ENCODE assay signal across 8 cellular contexts in genomic region chr17:48048321-48049140, GRCh38. TPM values are rescaled to one million over a fixed set of nuclear protein-coding genes. Genes with fewer than 3 reads are reported as not detected.
DNase-seq lines count a peak whose midpoint lies in the region; ATAC-seq and TF ChIP-seq lines count a peak whose summit lies in the region.

Gene NFE2L1, plus strand, starts transcription at chr17:48048359. Its CDS starts 2,760 bp downstream, at chr17:48051119.

- H3K36me3 ChIP-seq in HUES64 (ENCODE audit: insufficient read depth, low read length) (peaks cover 28% of the 10 kb centered on the region), skeletal muscle satellite cell (ENCODE audit: insufficient read depth, low read length) (peaks cover 17% of the 10 kb centered on the region)

- H3K27ac ChIP-seq in HUES64 (ENCODE audit: low read depth, low read length): peak within 1 kb of the TSS; percentile 96

- H3K9me3 ChIP-seq in HUES64 (ENCODE audit: insufficient read depth, low read depth, low read length): no peaks in the 10 kb centered on the region
- no peaks in the 10 kb centered on the region for H3K9me3 ChIP-seq in skeletal muscle satellite cell (replicated peaks; ENCODE audit: low read length)

- H3K27me3 ChIP-seq in HUES64 (ENCODE audit: insufficient read depth, low read length) (no peaks in the 10 kb centered on the region), skeletal muscle satellite cell (ENCODE audit: control insufficient read depth, insufficient read depth, low read length) (no peaks in the 10 kb centered on the region)

- no peak for TF ChIP-seq CTCF in cardiac fibroblast (IDR thresholded peaks at IDR 0.05; ENCODE audit: low read depth, low read length)

- peak within 1 kb of the TSS; percentile 91 for H3K4me2 ChIP-seq in skeletal muscle satellite cell (ENCODE audit: low read length)

- under 1% methylated on average over 59 of the region's 59 CpGs for WGBS in HUES64

- peak; percentile 36 for ATAC-seq in GM21529 (IDR thresholded peaks at IDR 0.05; ENCODE audit: unreplicated experiment)

- H3K4me1 ChIP-seq in HUES64 (ENCODE audit: insufficient read depth, low read length) (peaks cover 36% of the 10 kb centered on the region), skeletal muscle satellite cell (ENCODE audit: control insufficient read depth, insufficient read depth, low read length) (peaks cover 67% of the 10 kb centered on the region)

- DNase-seq in NCI-H2171 (lab: John Stamatoyannopoulos, UW) (peak; percentile 49), NCI-H2171 treated with DMSO at 0.1 percent for 48 hours (lab: John Stamatoyannopoulos, UW) (no peak), SHP77 treated with DMSO at 0.1 percent for 48 hours (lab: John Stamatoyannopoulos, UW) (peak; percentile 82), cardiac fibroblast (ENCODE audit: low read depth in 2 of 2) (peak; percentile 94 to 96), iPS-NIHi7 (ENCODE audit: extremely low spot score) (peak; percentile 73)

- peak within 1 kb of the TSS; percentile 83 for H3K4me3 ChIP-seq in HUES64 (ENCODE audit: low read length)
- H3K4me3 ChIP-seq in cardiac fibroblast (replicated peaks in 1 of 2; ENCODE audit: low read depth in 2 of 2, low read length in 2 of 2): peak within 1 kb of the TSS; percentile 67 to 70
- H3K4me3 ChIP-seq in skeletal muscle satellite cell (ENCODE audit: low read length): peak within 1 kb of the TSS; percentile 87

- peak within 1 kb of the TSS; percentile 93 for H3K9ac ChIP-seq in HUES64 (ENCODE audit: low read depth, low read length)
- peak within 1 kb of the TSS; percentile 93 for H3K9ac ChIP-seq in skeletal muscle satellite cell (ENCODE audit: low read depth, low read length)

RNA-seq across cellular contexts. Expression of gene NFE2L1, which starts in this region (rescaled TPM):
- 101 TPM for polyA plus RNA-seq in HUES64 (2013, experiment 1 of 2)
- 104 TPM for polyA plus RNA-seq in HUES64 (2013, experiment 2 of 2)
- 93.3 and 93.7 TPM in 2 replicates for total RNA-seq in skeletal muscle satellite cell (2012; rRNA removed)
